2 cellular contexts compared by ENCODE assay signal in the genomic region with DNA sequence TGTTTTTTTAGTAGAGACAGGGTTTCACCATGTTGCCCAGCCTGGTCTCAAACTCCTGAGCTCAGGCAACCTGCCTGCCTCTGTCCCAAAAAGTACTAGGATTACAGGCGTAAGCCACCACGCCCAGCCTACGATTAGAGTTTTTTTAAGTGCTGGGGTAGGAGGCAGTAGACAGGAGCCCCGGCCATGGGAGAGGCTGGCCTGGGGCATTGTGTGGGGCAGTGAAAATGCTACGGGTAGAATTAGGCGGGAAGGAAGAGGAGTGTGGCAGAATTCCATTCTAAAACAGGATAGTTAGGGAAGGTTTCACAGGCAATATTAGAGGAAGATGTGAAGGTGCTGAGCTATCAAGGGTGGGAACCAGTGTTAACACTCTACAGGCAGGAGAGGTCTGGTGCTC.
TF ChIP-seq lines count a peak whose summit lies in the region.

No MANE protein-coding gene starts in this region.

TF ChIP-seq in HCT116, 20 proteins besides CTCF, POLR2A, EP300 and RAD21:
- TF ChIP-seq EZH2phosphoT487 (IDR thresholded peaks at IDR 0.05; ENCODE audit: borderline replicate concordance) = no peak
- no peak for TF ChIP-seq EGR1 (IDR thresholded peaks at IDR 0.05; ENCODE audit: low read depth)
- no peak for TF ChIP-seq SP1 (IDR thresholded peaks at IDR 0.05; ENCODE audit: low read depth)
- TF ChIP-seq CBX3 (IDR thresholded peaks at IDR 0.05; ENCODE audit: low read depth) = no peak
- TF ChIP-seq EZH2 (IDR thresholded peaks at IDR 0.05) = no peak
- TF ChIP-seq, protein P1, sequence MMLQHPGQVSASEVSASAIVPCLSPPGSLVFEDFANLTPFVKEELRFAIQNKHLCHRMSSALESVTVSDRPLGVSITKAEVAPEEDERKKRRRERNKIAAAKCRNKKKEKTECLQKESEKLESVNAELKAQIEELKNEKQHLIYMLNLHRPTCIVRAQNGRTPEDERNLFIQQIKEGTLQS (IDR thresholded peaks at IDR 0.05) = no peak
- TF ChIP-seq POLR2AphosphoS5 (IDR thresholded peaks at IDR 0.05; ENCODE audit: low read depth, low read length) = no peak
- no peak for TF ChIP-seq CEBPB (IDR thresholded peaks at IDR 0.05; ENCODE audit: low read depth)
- TF ChIP-seq ZFX (IDR thresholded peaks at IDR 0.05) = no peak
- TF ChIP-seq SRF (IDR thresholded peaks at IDR 0.05; ENCODE audit: low read depth) = no peak
- no peak for TF ChIP-seq JUND (IDR thresholded peaks at IDR 0.05)
- TF ChIP-seq ELF1 (IDR thresholded peaks at IDR 0.05; ENCODE audit: borderline replicate concordance, low read depth) = no peak
- TF ChIP-seq ZNF274 (IDR thresholded peaks at IDR 0.05; ENCODE audit: low read depth, low read length) = no peak
- no peak for TF ChIP-seq TCF7L2 (IDR thresholded peaks at IDR 0.05; ENCODE audit: borderline replicate concordance, extremely low read depth, insufficient read depth, insufficient read length)
- TF ChIP-seq, protein P2, sequence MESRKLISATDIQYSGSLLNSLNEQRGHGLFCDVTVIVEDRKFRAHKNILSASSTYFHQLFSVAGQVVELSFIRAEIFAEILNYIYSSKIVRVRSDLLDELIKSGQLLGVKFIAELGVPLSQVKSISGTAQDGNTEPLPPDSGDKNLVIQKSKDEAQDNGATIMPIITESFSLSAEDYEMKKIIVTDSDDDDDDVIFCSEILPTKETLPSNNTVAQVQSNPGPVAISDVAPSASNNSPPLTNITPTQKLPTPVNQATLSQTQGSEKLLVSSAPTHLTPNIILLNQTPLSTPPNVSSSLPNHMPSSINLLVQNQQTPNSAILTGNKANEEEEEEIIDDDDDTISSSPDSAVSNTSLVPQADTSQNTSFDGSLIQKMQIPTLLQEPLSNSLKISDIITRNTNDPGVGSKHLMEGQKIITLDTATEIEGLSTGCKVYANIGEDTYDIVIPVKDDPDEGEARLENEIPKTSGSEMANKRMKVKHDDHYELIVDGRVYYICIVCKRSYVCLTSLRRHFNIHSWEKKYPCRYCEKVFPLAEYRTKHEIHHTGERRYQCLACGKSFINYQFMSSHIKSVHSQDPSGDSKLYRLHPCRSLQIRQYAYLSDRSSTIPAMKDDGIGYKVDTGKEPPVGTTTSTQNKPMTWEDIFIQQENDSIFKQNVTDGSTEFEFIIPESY (IDR thresholded peaks at IDR 0.05; ENCODE audit: extremely low read depth, insufficient replicate concordance, low read length) = no peak

TF ChIP-seq in SK-N-SH, 30 proteins besides CTCF, POLR2A, EP300 and RAD21:
- no peak for TF ChIP-seq FOXJ3 (CRISPR knock-in tag; IDR thresholded peaks at IDR 0.05)
- no peak for TF ChIP-seq RFX5 (IDR thresholded peaks at IDR 0.05; ENCODE audit: low read length)
- TF ChIP-seq POLR2AphosphoS5 (IDR thresholded peaks at IDR 0.05; ENCODE audit: low read depth, low read length) = no peak
- no peak for TF ChIP-seq RCOR1 (IDR thresholded peaks at IDR 0.05; ENCODE audit: low read length)
- TF ChIP-seq EZH2phosphoT487 (IDR thresholded peaks at IDR 0.05; ENCODE audit: borderline replicate concordance, low read depth) = no peak
- TF ChIP-seq, protein P3, sequence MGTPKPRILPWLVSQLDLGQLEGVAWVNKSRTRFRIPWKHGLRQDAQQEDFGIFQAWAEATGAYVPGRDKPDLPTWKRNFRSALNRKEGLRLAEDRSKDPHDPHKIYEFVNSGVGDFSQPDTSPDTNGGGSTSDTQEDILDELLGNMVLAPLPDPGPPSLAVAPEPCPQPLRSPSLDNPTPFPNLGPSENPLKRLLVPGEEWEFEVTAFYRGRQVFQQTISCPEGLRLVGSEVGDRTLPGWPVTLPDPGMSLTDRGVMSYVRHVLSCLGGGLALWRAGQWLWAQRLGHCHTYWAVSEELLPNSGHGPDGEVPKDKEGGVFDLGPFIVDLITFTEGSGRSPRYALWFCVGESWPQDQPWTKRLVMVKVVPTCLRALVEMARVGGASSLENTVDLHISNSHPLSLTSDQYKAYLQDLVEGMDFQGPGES (IDR thresholded peaks at IDR 0.05; ENCODE audit: low read depth, low read length) = no peak
- TF ChIP-seq TEAD4 (IDR thresholded peaks at IDR 0.05; ENCODE audit: borderline replicate concordance, insufficient read depth) = no peak
- TF ChIP-seq, protein P4, sequence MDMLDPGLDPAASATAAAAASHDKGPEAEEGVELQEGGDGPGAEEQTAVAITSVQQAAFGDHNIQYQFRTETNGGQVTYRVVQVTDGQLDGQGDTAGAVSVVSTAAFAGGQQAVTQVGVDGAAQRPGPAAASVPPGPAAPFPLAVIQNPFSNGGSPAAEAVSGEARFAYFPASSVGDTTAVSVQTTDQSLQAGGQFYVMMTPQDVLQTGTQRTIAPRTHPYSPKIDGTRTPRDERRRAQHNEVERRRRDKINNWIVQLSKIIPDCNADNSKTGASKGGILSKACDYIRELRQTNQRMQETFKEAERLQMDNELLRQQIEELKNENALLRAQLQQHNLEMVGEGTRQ (IDR thresholded peaks at IDR 0.05; ENCODE audit: borderline replicate concordance, low read depth, low read length) = no peak
- TF ChIP-seq TCF12 (IDR thresholded peaks at IDR 0.05) = no peak
- TF ChIP-seq GABPA (IDR thresholded peaks at IDR 0.05; ENCODE audit: low read depth) = no peak
